In genomic region chr4:154577324-154577723, GRCh38 we compare ENCODE assay signal across 1 cellular context.
TF ChIP-seq lines count a peak whose summit lies in the region.

No MANE protein-coding gene starts in this region.

TF ChIP-seq in liver, 16 proteins besides CTCF, POLR2A, EP300 and RAD21 (continued from another document):
- TF ChIP-seq EGR1 (IDR thresholded peaks at IDR 0.05; ENCODE audit: low read depth in 2 of 2) (peak; percentile 49 to 54), FOXA1 (IDR thresholded peaks at IDR 0.05) (peak; percentile 62)
- TF ChIP-seq, protein P1, sequence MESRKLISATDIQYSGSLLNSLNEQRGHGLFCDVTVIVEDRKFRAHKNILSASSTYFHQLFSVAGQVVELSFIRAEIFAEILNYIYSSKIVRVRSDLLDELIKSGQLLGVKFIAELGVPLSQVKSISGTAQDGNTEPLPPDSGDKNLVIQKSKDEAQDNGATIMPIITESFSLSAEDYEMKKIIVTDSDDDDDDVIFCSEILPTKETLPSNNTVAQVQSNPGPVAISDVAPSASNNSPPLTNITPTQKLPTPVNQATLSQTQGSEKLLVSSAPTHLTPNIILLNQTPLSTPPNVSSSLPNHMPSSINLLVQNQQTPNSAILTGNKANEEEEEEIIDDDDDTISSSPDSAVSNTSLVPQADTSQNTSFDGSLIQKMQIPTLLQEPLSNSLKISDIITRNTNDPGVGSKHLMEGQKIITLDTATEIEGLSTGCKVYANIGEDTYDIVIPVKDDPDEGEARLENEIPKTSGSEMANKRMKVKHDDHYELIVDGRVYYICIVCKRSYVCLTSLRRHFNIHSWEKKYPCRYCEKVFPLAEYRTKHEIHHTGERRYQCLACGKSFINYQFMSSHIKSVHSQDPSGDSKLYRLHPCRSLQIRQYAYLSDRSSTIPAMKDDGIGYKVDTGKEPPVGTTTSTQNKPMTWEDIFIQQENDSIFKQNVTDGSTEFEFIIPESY (IDR thresholded peaks at IDR 0.05): peak; percentile 64
